ENCODE assay signal across 22 cellular contexts in the genomic region with DNA sequence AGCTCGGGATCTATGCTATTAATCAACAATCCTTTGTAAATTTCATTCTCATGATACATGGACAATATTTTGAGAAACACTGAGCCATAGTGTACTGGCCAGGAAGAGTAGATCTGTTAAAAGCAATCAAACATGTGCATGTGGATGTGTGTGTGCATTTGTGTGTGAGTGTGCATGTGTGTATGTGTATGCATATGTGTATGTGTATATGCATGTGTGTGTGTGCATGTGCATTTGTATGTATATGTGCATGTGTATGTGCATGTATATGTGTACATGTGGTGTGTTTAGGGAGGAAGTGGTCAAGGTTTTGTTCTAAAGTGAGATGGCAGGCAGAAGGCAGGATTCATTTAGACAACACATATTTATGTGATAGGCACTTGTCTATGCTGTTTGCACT.
DNase-seq lines count a peak whose midpoint lies in the region; ATAC-seq and TF ChIP-seq lines count a peak whose summit lies in the region.
"Had no signal": no experiment of that assay in that cellular context is flagged by ENCODE, and none has a peak within 500 bp of the region (broad histone marks: within the 10 kb centered on the region; RNA-seq: fewer than 3 reads in every experiment).

No MANE protein-coding gene starts in this region.

- H2AK5ac ChIP-seq in trophoblast cell (ENCODE audit: low read length): no peak overlapping the region

- H3K14ac ChIP-seq in trophoblast cell (ENCODE audit: low read length): no peak overlapping the region

- no peaks in the 10 kb centered on the region for H3K27me3 ChIP-seq in HUES48 (ENCODE audit: control insufficient read depth, insufficient read depth, low read length)
- H3K27me3 ChIP-seq in trophoblast cell (ENCODE audit: insufficient read depth, low read length): no peaks in the 10 kb centered on the region
- H3K27me3 ChIP-seq in ovary: no peaks in the 10 kb centered on the region
- H3K27me3 ChIP-seq: BE2C, BLaER1 had no signal

- WGBS in trophoblast cell (ENCODE audit: extremely low coverage, insufficient coverage, insufficient read length): no CpG with 5 or more reads among the region's 1 CpG
- WGBS in ovary, 3 donors: 68 to 88% (median 69%) methylated on average over 1 of the region's 1 CpG

- POLR2A ChIA-PET in HEK293 (lab: Yijun Ruan, JAX): no interaction called here

- TF ChIP-seq EP300 in ovary (IDR thresholded peaks at IDR 0.05): no peak

- H3K4ac ChIP-seq in trophoblast cell (ENCODE audit: low read depth, low read length): no peak overlapping the region

- CTCF ChIA-PET in HEK293 (lab: Yijun Ruan, JAX): interaction anchor here (0.6 kb wide), 1 partner anchor 576 kb away, joined by 3 read pairs; no protein-coding TSS in a partner anchor

- H3K79me1 ChIP-seq in trophoblast cell (ENCODE audit: low read length): no peaks in the 10 kb centered on the region

- H3K79me2 ChIP-seq in trophoblast cell (ENCODE audit: control insufficient read depth, insufficient read depth, low read length, poor library complexity): no peaks in the 10 kb centered on the region

- no peak overlapping the region for H3K18ac ChIP-seq in trophoblast cell (ENCODE audit: low read length)

- H2BK12ac ChIP-seq in trophoblast cell (ENCODE audit: low read length): no peak overlapping the region

- H3K4me2 ChIP-seq in trophoblast cell (ENCODE audit: low read length): no peak overlapping the region
- H3K4me2 ChIP-seq: BLaER1 had no signal

- no peak overlapping the region for H2BK120ac ChIP-seq in trophoblast cell (ENCODE audit: insufficient read depth, low read length, poor library complexity)

- intact Hi-C loops in ovary (cut with DNase I): no loop called here

- DNase-seq in trophoblast cell: no peak
- DNase-seq in ovary: no peak
- DNase-seq: 8988T; ACHN; BE2C; C1 segment of cervical spinal cord; CD4-positive, alpha-beta memory T cell; CD4-positive, CD25-positive, alpha-beta regulatory T cell; CD8-positive, alpha-beta memory T cell; COR-L47; DMS 273 treated with DMSO at 0.1 percent for 48 hours; DMS153; DMS79; DND-41; EL; GDM1 had no signal

- H2AFZ ChIP-seq in trophoblast cell (ENCODE audit: insufficient read depth, low read length, poor library complexity): no peak overlapping the region

- TF ChIP-seq CTCF in HEK293 (tag by site-specific recombination; IDR thresholded peaks at IDR 0.05) (no peak), ovary (IDR thresholded peaks at IDR 0.05) (no peak)

- no peak for TF ChIP-seq POLR2A in ovary (IDR thresholded peaks at IDR 0.05)

- H3K4me1 ChIP-seq in HEK293 (ENCODE audit: control insufficient read depth, insufficient read depth, low read length) (no peaks in the 10 kb centered on the region), HUES48 (ENCODE audit: control insufficient read depth, insufficient read depth, low read length) (no peaks in the 10 kb centered on the region), trophoblast cell (ENCODE audit: control insufficient read depth in 1 of 2, insufficient read depth in 2 of 2, low read length in 2 of 2) (no peaks in the 10 kb centered on the region), ovary (ENCODE audit: insufficient read depth) (no peaks in the 10 kb centered on the region)
- H3K4me1 ChIP-seq: BE2C, BLaER1 had no signal

- H4K8ac ChIP-seq in trophoblast cell (ENCODE audit: low read depth, low read length): no peak overlapping the region

- H3K9ac ChIP-seq in HUES48 (ENCODE audit: low read depth, low read length) (no peak overlapping the region), trophoblast cell (ENCODE audit: low read length) (no peak overlapping the region)
- H3K9ac ChIP-seq: BLaER1 had no signal

- no peak overlapping the region for H4K91ac ChIP-seq in trophoblast cell (ENCODE audit: low read depth, low read length)

- ATAC-seq in GM19467 (IDR thresholded peaks at IDR 0.05; ENCODE audit: unreplicated experiment) (no peak), GM19351 (IDR thresholded peaks at IDR 0.05; ENCODE audit: unreplicated experiment) (no peak)
- ATAC-seq: GM12878 had no signal

- H3K4me3 ChIP-seq in HEK293 (ENCODE audit: low read depth, low read length) (no peak overlapping the region), HUES48 (ENCODE audit: low read depth, low read length) (no peak overlapping the region), trophoblast cell (ENCODE audit: low read depth, low read length) (no peak overlapping the region), ovary (no peak overlapping the region)
- H3K4me3 ChIP-seq: BLaER1, GM12878 had no signal

- H3K23ac ChIP-seq in trophoblast cell (ENCODE audit: low read length): peak overlapping the region; percentile 89

- H3K9me3 ChIP-seq in HEK293 (ENCODE audit: control insufficient read depth, insufficient read depth, low read depth, low read length): no peaks in the 10 kb centered on the region
- H3K9me3 ChIP-seq in HUES48 (ENCODE audit: control insufficient read depth, insufficient read depth, low read length): no peaks in the 10 kb centered on the region
- H3K9me3 ChIP-seq in trophoblast cell (ENCODE audit: insufficient read depth, low read depth, low read length): no peaks in the 10 kb centered on the region
- H3K9me3 ChIP-seq in ovary: no peaks in the 10 kb centered on the region
- H3K9me3 ChIP-seq: BE2C, BLaER1 had no signal

- no peak overlapping the region for H2BK5ac ChIP-seq in trophoblast cell (ENCODE audit: low read depth, low read length, poor library complexity)

- H4K12ac ChIP-seq in trophoblast cell (ENCODE audit: low read depth, low read length): no peak overlapping the region

- H3K36me3 ChIP-seq in HEK293 (ENCODE audit: control insufficient read depth in 2 of 2, insufficient read depth in 1 of 2, low read length in 2 of 2) (no peaks in the 10 kb centered on the region), HUES48 (ENCODE audit: control insufficient read depth, insufficient read depth, low read length) (no peaks in the 10 kb centered on the region), trophoblast cell (ENCODE audit: control insufficient read depth in 1 of 2, insufficient read depth in 2 of 2, low read length in 2 of 2) (no peaks in the 10 kb centered on the region), ovary (no peaks in the 10 kb centered on the region)
- H3K36me3 ChIP-seq: BE2C, BLaER1 had no signal

- no peak overlapping the region for H3K27ac ChIP-seq in HEK293 (ENCODE audit: extremely low read depth, low read depth, low read length)
- peak overlapping the region; percentile 51 for H3K27ac ChIP-seq in HUES48 (ENCODE audit: low read depth, low read length)
- H3K27ac ChIP-seq in trophoblast cell (ENCODE audit: low read depth, low read length): no peak overlapping the region
- no peak overlapping the region for H3K27ac ChIP-seq in ovary
- H3K27ac ChIP-seq: BLaER1 had no signal

TF ChIP-seq in HEK293, 187 proteins besides CTCF, POLR2A, EP300 and RAD21:
- TF ChIP-seq ZNF157 (tag by site-specific recombination; IDR thresholded peaks at IDR 0.05) (peak; percentile 40; the same call in 1 of the 2 replicates), ZNF324 (tag by site-specific recombination; IDR thresholded peaks at IDR 0.05) (no peak)
- TF ChIP-seq, protein P1, sequence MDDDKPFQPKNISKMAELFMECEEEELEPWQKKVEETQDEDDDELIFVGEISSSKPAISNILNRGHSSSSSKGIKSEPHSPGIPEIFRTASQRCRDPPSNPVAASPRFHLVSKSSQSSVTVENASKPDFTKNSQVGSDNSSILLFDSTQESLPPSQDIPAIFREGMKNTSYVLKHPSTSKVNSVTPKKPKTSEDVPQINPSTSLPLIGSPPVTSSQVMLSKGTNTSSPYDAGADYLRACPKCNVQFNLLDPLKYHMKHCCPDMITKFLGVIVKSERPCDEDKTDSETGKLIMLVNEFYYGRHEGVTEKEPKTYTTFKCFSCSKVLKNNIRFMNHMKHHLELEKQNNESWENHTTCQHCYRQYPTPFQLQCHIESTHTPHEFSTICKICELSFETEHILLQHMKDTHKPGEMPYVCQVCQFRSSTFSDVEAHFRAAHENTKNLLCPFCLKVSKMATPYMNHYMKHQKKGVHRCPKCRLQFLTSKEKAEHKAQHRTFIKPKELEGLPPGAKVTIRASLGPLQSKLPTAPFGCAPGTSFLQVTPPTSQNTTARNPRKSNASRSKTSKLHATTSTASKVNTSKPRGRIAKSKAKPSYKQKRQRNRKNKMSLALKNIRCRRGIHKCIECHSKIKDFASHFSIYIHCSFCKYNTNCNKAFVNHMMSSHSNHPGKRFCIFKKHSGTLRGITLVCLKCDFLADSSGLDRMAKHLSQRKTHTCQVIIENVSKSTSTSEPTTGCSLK (tag by site-specific recombination; IDR thresholded peaks at IDR 0.05): no peak
